ENCODE assay signal across 14 cellular contexts in the genomic region with DNA sequence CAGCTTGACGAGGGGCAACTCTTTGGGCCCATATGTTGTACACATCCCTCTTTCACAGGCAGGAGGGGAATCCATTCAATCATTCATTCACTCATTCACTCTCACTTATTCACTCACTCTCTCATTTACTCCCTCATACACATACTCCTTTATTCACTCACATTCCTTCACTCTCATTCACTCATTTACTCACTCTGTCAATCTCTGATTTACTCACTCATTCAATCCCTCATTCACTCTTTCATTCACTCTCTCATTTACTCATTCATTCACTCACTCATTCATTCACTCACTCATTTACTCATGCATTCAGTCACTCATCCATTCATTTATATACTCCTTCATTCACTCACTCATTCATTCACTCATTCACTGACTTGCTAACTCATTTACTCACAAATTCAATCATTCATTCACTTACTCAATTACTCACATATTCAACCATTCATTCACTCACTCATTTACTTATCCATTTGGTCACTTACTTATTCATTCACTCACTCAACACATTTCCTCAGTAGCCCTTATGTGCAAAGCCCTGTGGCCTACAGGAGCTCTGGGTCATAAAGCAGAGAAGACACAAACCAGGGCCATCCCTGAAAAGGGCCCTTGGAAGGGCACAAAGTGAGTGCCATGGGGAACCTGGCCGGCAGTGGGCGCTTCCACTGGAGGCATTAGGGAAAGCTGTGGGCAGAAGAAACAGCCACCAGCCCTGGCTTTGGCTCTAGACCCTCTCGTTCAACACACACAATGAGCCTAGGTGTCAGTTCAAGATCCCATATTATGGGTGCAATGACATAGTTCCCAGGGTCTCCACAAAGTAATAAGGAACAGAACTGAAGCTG. TPM values are rescaled to one million over a fixed set of nuclear protein-coding genes. Genes with fewer than 3 reads are reported as not detected.
DNase-seq lines count a peak whose midpoint lies in the region; ATAC-seq and TF ChIP-seq lines count a peak whose summit lies in the region.
"Had no signal": no experiment of that assay in that cellular context is flagged by ENCODE, and none has a peak within 500 bp of the region (broad histone marks: within the 10 kb centered on the region; RNA-seq: fewer than 3 reads in every experiment).

No MANE protein-coding gene starts in this region.

- POLR2A ChIA-PET in activated CD4-positive, alpha-beta T cell treated with anti-CD3 and anti-CD28 coated beads for 36 hours (lab: Charles Lee) = no interaction called here

- H3K4me3 Mint-ChIP-seq in activated CD4-positive, alpha-beta T cell treated with anti-CD3 and anti-CD28 coated beads for 36 hours = no peak overlapping the region
- peak overlapping the region; percentile 3 for H3K4me3 Mint-ChIP-seq in chondrocyte (ENCODE audit: unreplicated experiment)

- H3K27me3 ChIP-seq in muscle layer of duodenum (ENCODE audit: low read depth, low read length) (no peaks in the 10 kb centered on the region), thyroid gland (no peaks in the 10 kb centered on the region)
- H3K27me3 ChIP-seq: testis had no signal

- H3K27ac ChIP-seq in muscle layer of duodenum (ENCODE audit: low read length) (peak overlapping the region; percentile 27), thyroid gland (peak overlapping the region in 2 of 3 donors; percentile 12 to 71)

- H3K4me1 Mint-ChIP-seq in activated CD4-positive, alpha-beta T cell treated with anti-CD3 and anti-CD28 coated beads for 36 hours = peaks cover 5% of the 10 kb centered on the region
- peaks cover 54% of the 10 kb centered on the region for H3K4me1 Mint-ChIP-seq in chondrocyte (ENCODE audit: low read depth)

- TF ChIP-seq CTCF in chondrocyte (IDR thresholded peaks at IDR 0.05) (peak; percentile 14), thyroid gland (IDR thresholded peaks at IDR 0.05) (no peak)

- intact Hi-C loops in activated CD4-positive, alpha-beta T cell treated with anti-CD3 and anti-CD28 coated beads for 36 hours (cut with DNase I, micrococcal nuclease) = no loop called here
- intact Hi-C loops in thyroid gland (cut with DNase I) = no loop called here

- CTCF ChIA-PET in activated CD4-positive, alpha-beta T cell treated with anti-CD3 and anti-CD28 coated beads for 36 hours (lab: Charles Lee) = no interaction called here

- TF ChIP-seq POLR2A in thyroid gland (IDR thresholded peaks at IDR 0.05) = no peak

- H3K4me3 ChIP-seq in muscle layer of duodenum (ENCODE audit: low read depth in 1 of 2, low read length in 2 of 2) = no peak overlapping the region
- no peak overlapping the region for H3K4me3 ChIP-seq in thyroid gland (replicated peaks in 1 of 3)
- H3K4me3 ChIP-seq: prostate gland, testis had no signal

- ATAC-seq in activated CD4-positive, alpha-beta T cell treated with anti-CD3 and anti-CD28 coated beads for 36 hours = peak; percentile 30

- peaks cover 6% of the 10 kb centered on the region for H3K36me3 Mint-ChIP-seq in activated CD4-positive, alpha-beta T cell treated with anti-CD3 and anti-CD28 coated beads for 36 hours (ENCODE audit: low read depth)
- H3K36me3 Mint-ChIP-seq in chondrocyte (ENCODE audit: low read depth) = peaks cover 9% of the 10 kb centered on the region

- peaks cover 17% of the 10 kb centered on the region for H3K9me3 Mint-ChIP-seq in activated CD4-positive, alpha-beta T cell treated with anti-CD3 and anti-CD28 coated beads for 36 hours (ENCODE audit: low read depth)
- H3K9me3 Mint-ChIP-seq in chondrocyte (ENCODE audit: low read depth) = peaks cover 10% of the 10 kb centered on the region

- 78 to 80% methylated on average over 4 of the region's 4 CpGs for WGBS in thyroid gland, 2 donors

- H3K27me3 Mint-ChIP-seq in activated CD4-positive, alpha-beta T cell treated with anti-CD3 and anti-CD28 coated beads for 36 hours = peaks cover 5% of the 10 kb centered on the region
- no peaks in the 10 kb centered on the region for H3K27me3 Mint-ChIP-seq in chondrocyte (ENCODE audit: low read depth)

- H3K9me3 ChIP-seq in muscle layer of duodenum (ENCODE audit: control insufficient read depth in 1 of 2, low read length in 2 of 2) (peaks cover 3 to 6% of the 10 kb centered on the region in 2 donors), thyroid gland (no peaks in the 10 kb centered on the region)
- H3K9me3 ChIP-seq: prostate gland, testis had no signal

- H3K27ac Mint-ChIP-seq in activated CD4-positive, alpha-beta T cell treated with anti-CD3 and anti-CD28 coated beads for 36 hours = no peak overlapping the region
- peak overlapping the region; percentile 99 for H3K27ac Mint-ChIP-seq in chondrocyte (ENCODE audit: unreplicated experiment)

- H3K36me3 ChIP-seq in muscle layer of duodenum (ENCODE audit: control insufficient read depth in 1 of 2, insufficient read depth in 2 of 2, low read length in 2 of 2) = peaks cover 0 to 5% of the 10 kb centered on the region in 2 donors
- no peaks in the 10 kb centered on the region for H3K36me3 ChIP-seq in thyroid gland
- H3K36me3 ChIP-seq: prostate gland had no signal

- DNase-seq in activated CD4-positive, alpha-beta T cell treated with anti-CD3 and anti-CD28 coated beads for 36 hours = no peak
- DNase-seq in activated CD4-positive, alpha-beta T cell treated with anti-CD3 and anti-CD28 coated beads, Interleukin-2, amount 50 U/mL, for 48 hours = no peak
- DNase-seq in chondrocyte (ENCODE audit: low spot score) (peak; percentile 22), thyroid gland (no peak), HUDEP-2 (lab: John Stamatoyannopoulos, UW; ENCODE audit: unreplicated experiment in 76 of 76) (no peak), hippocampal formation (lab: John Stamatoyannopoulos, UW) (no peak), NCI-H446 treated with DMSO at 0.1 percent for 48 hours (lab: John Stamatoyannopoulos, UW) (no peak)
- DNase-seq: COR-L47; midbrain; NCI-H2081 treated with DMSO at 0.1 percent for 48 hours; NK-92 treated with Interleukin-12 subunit alpha and Interleukin-12 subunit beta, amount 100 ng/mL, for 24 hours; testis had no signal

- H3K4me1 ChIP-seq in muscle layer of duodenum (ENCODE audit: control insufficient read depth in 1 of 2, insufficient read depth in 2 of 2, low read length in 2 of 2) (peaks cover 11 to 22% of the 10 kb centered on the region in 2 donors), thyroid gland (peaks cover 0 to 19% of the 10 kb centered on the region in 2 donors)
- H3K4me1 ChIP-seq: prostate gland had no signal

RNA-seq across cellular contexts. Expression of a gene that starts 26.0 kb away (rescaled TPM):
- 1 to 10 TPM; 4.1 to 5.0 TPM for total RNA-seq in activated CD4-positive, alpha-beta T cell treated with anti-CD3 and anti-CD28 coated beads for 36 hours
- 45.0 to 87.6 TPM (median 46.6 TPM) in 3 replicates for total RNA-seq in chondrocyte
- 10 to 100 TPM; 25.4 to 39.6 (median 28.1) TPM for total RNA-seq in thyroid gland

RNA-seq across cellular contexts. Expression of a gene that starts 59.3 kb away (rescaled TPM):
- total RNA-seq in activated CD4-positive, alpha-beta T cell treated with anti-CD3 and anti-CD28 coated beads for 36 hours = under 1 TPM in 1 of 2 experiments, not detected in 1; 0.39 TPM
- total RNA-seq in chondrocyte (not detected in 3 replicates), thyroid gland (not detected)
- total RNA-seq: prostate gland had no signal
